ENCODE assay signal across 31 cellular contexts in the genomic region with DNA sequence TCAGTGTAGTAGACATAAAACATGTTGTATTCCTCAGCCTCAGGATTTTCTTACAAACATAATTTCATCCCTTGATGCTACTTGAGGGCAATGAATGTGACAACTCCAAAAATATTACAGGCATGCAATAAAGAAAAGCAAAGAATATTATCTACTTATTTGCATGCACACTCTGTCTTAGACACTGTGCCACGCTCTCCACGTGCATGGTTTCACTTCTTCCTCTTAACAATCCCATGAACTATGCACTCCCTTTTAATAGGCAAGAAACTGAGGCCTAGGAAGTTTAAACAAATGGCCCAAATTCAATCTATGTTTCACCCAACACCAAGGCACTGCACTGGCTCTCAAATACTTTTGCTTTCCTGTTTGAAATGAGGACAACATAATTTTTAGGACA. TPM values are rescaled to one million over a fixed set of nuclear protein-coding genes. Genes with fewer than 3 reads are reported as not detected.
"Had no signal": no experiment of that assay in that cellular context is flagged by ENCODE, and none has a peak within 500 bp of the region (broad histone marks: within the 10 kb centered on the region; RNA-seq: fewer than 3 reads in every experiment).

No MANE protein-coding gene starts in this region.

- H3K9me3 Mint-ChIP-seq: activated CD4-positive, alpha-beta T cell treated with anti-CD3 and anti-CD28 coated beads, Interleukin-2, amount 10 ng/mL, durations not matched to agents 24 days and 14 days; activated CD8-positive, alpha-beta T cell treated with anti-CD3 and anti-CD28 coated beads for 36 hours; activated naive CD8-positive, alpha-beta T cell treated with anti-CD3 and anti-CD28 coated beads, Interleukin-2, amount 10 ng/mL, durations not matched to agents 7 days and 5 days; activated T-cell treated with anti-CD3 and anti-CD28 coated beads, Interleukin-2, amount 50 U/mL, for 72 hours; activated T-helper 17 cell treated with anti-CD3 and anti-CD28 coated beads, Interleukin-2, amount 50 U/mL, for 72 hours had no signal

- H3K4me3 Mint-ChIP-seq: activated CD4-positive, alpha-beta T cell treated with anti-CD3 and anti-CD28 coated beads, Interleukin-2, amount 10 ng/mL, durations not matched to agents 24 days and 14 days; activated CD8-positive, alpha-beta T cell treated with anti-CD3 and anti-CD28 coated beads for 36 hours; activated naive CD4-positive, alpha-beta T cell treated with anti-CD3 and anti-CD28 coated beads, Interleukin-2, amount 50 U/mL, for 24 hours; activated naive CD8-positive, alpha-beta T cell treated with anti-CD3 and anti-CD28 coated beads, Interleukin-2, amount 10 ng/mL, durations not matched to agents 7 days and 5 days; activated T-cell treated with anti-CD3 and anti-CD28 coated beads, Interleukin-2, amount 50 U/mL, for 72 hours; activated T-helper 17 cell treated with anti-CD3 and anti-CD28 coated beads, Interleukin-2, amount 50 U/mL, for 72 hours had no signal

- H3K4me1 ChIP-seq: ascending aorta had no signal

- H3K4me3 ChIP-seq: ascending aorta had no signal

- DNase-seq: activated CD4-positive, alpha-beta T cell treated with anti-CD3 and anti-CD28 coated beads, Interleukin-2, amount 10 ng/mL, durations not matched to agents 24 days and 14 days; activated CD4-positive, alpha-beta T cell treated with anti-CD3 and anti-CD28 coated beads, Interleukin-2, amount 50 U/mL, for 4 hours; activated CD8-positive, alpha-beta T cell treated with anti-CD3 and anti-CD28 coated beads for 36 hours; activated gamma-delta T cell; activated naive CD4-positive, alpha-beta T cell treated with Interleukin-2 at 50 U/mL for 16 hours; activated naive CD8-positive, alpha-beta T cell treated with anti-CD3 and anti-CD28 coated beads, Interleukin-2, amount 10 ng/mL, durations not matched to agents 7 days and 5 days; activated T-cell treated with anti-CD3 and anti-CD28 coated beads, Interleukin-2, amount 50 U/mL, for 1 hour; activated T-cell treated with anti-CD3 and anti-CD28 coated beads, Interleukin-2, amount 50 U/mL, for 72 hours; amygdala; KG1; NCI-H1048; NCI-H1105 treated with DMSO at 0.1 percent for 48 hours; NCI-H1436 treated with DMSO at 0.1 percent for 48 hours; NCI-H1694 treated with DMSO at 0.1 percent for 48 hours; NCI-H2029; NCI-H345; NCI-H524 treated with DMSO at 0.1 percent for 48 hours; OCI-M1; Right ventricle myocardium superior; T1000 had no signal

- H3K4me1 Mint-ChIP-seq: activated naive CD4-positive, alpha-beta T cell treated with anti-CD3 and anti-CD28 coated beads, Interleukin-2, amount 50 U/mL, for 24 hours; activated T-helper 17 cell treated with anti-CD3 and anti-CD28 coated beads, Interleukin-2, amount 50 U/mL, for 72 hours had no signal

- H3K36me3 ChIP-seq: ascending aorta had no signal

- ATAC-seq: activated CD8-positive, alpha-beta T cell treated with anti-CD3 and anti-CD28 coated beads for 36 hours; activated T-cell treated with anti-CD3 and anti-CD28 coated beads, Interleukin-2, amount 50 U/mL, for 72 hours; activated T-helper 17 cell treated with anti-CD3 and anti-CD28 coated beads, Interleukin-2, amount 50 U/mL, for 72 hours had no signal

- H3K27ac Mint-ChIP-seq: activated CD4-positive, alpha-beta T cell treated with anti-CD3 and anti-CD28 coated beads, Interleukin-2, amount 10 ng/mL, durations not matched to agents 24 days and 14 days; activated CD8-positive, alpha-beta T cell treated with anti-CD3 and anti-CD28 coated beads for 36 hours; activated naive CD4-positive, alpha-beta T cell treated with anti-CD3 and anti-CD28 coated beads, Interleukin-2, amount 50 U/mL, for 24 hours; activated naive CD8-positive, alpha-beta T cell treated with anti-CD3 and anti-CD28 coated beads, Interleukin-2, amount 10 ng/mL, durations not matched to agents 7 days and 5 days; activated T-cell treated with anti-CD3 and anti-CD28 coated beads, Interleukin-2, amount 50 U/mL, for 72 hours; activated T-helper 17 cell treated with anti-CD3 and anti-CD28 coated beads, Interleukin-2, amount 50 U/mL, for 72 hours had no signal

- H3K27me3 Mint-ChIP-seq: activated T-helper 17 cell treated with anti-CD3 and anti-CD28 coated beads, Interleukin-2, amount 50 U/mL, for 72 hours had no signal

- H3K9me3 ChIP-seq: ascending aorta had no signal

- H3K27ac ChIP-seq: ascending aorta had no signal

- H3K27me3 ChIP-seq: ascending aorta had no signal

- H3K36me3 Mint-ChIP-seq: activated naive CD4-positive, alpha-beta T cell treated with anti-CD3 and anti-CD28 coated beads, Interleukin-2, amount 50 U/mL, for 24 hours; activated naive CD8-positive, alpha-beta T cell treated with anti-CD3 and anti-CD28 coated beads, Interleukin-2, amount 10 ng/mL, durations not matched to agents 7 days and 5 days had no signal

RNA-seq across cellular contexts. Expression of a gene that starts 1.8 kb away (rescaled TPM):
- total RNA-seq: activated CD4-positive, alpha-beta T cell treated with anti-CD3 and anti-CD28 coated beads, Interleukin-2, amount 10 ng/mL, durations not matched to agents 24 days and 14 days; activated CD8-positive, alpha-beta memory T cell treated with anti-CD3 and anti-CD28 coated beads for 36 hours; activated CD8-positive, alpha-beta T cell treated with anti-CD3 and anti-CD28 coated beads for 36 hours; activated naive CD8-positive, alpha-beta T cell treated with anti-CD3 and anti-CD28 coated beads, Interleukin-2, amount 10 ng/mL, durations not matched to agents 7 days and 5 days; ascending aorta; cardiac septum; LHCN-M2; M059J; NCI-H460; T-helper 1 cell treated with Interleukin-12 subunit alpha and Interleukin-12 subunit beta and Interleukin-4 antibody, amounts not matched to agents 30 ng/mL and 1 ng/mL, for 36 hours; T-helper 2 cell treated with Interferon-gamma antibody and Interleukin-4, amounts not matched to agents 100 ng/mL and 5 ng/mL, for 36 hours had no signal

RNA-seq across cellular contexts. Expression of a gene that starts 38.6 kb away (rescaled TPM):
- total RNA-seq: activated CD8-positive, alpha-beta memory T cell treated with anti-CD3 and anti-CD28 coated beads for 36 hours; activated CD8-positive, alpha-beta T cell treated with anti-CD3 and anti-CD28 coated beads for 36 hours; activated naive CD8-positive, alpha-beta T cell treated with anti-CD3 and anti-CD28 coated beads, Interleukin-2, amount 10 ng/mL, durations not matched to agents 7 days and 5 days; activated T-cell treated with anti-CD3 and anti-CD28 coated beads, Interleukin-2, amount 50 U/mL, for 72 hours; activated T-helper 17 cell treated with anti-CD3 and anti-CD28 coated beads, Interleukin-2, amount 50 U/mL, for 72 hours; ascending aorta; cardiac septum; LHCN-M2; M059J; NCI-H460; Right ventricle myocardium superior; T-helper 1 cell treated with Interleukin-12 subunit alpha and Interleukin-12 subunit beta and Interleukin-4 antibody, amounts not matched to agents 30 ng/mL and 1 ng/mL, for 36 hours; T-helper 2 cell treated with Interferon-gamma antibody and Interleukin-4, amounts not matched to agents 100 ng/mL and 5 ng/mL, for 36 hours had no signal
- polyA plus RNA-seq: adipose tissue had no signal
